In the genomic region with DNA sequence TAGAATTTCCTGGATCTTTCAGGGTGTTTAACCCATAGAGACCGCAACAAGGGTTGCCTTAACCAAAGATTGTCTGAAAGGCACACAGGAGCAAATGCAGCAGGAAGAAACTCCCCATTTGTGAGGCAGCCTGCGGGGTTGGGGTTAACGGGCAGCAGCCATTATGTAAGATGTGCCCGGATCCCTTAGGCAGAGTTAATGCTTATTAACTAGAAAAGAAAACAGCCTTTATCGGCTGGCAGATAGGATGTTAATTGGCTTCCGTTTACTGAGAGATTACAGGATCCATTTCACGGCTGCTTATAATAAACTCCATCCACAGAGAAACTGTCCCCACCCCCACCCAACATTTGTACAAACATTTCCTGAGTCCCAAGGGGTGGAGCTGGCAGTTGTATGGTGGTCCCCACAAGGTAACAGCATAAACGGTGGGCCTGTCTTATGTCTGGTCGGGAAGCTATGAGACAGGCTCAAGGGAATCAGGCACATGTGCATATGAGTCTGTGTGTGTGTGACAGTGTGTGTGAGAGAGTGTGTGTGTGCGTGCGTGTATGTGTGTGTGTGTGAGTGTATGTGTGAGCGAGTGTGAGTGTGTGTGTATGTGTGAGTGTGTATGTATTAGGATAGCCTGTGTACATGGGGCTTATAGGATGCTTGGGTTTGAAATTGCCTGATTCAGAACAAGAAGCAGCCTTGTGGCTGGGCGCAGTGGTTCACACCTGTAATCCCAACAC, we compare ENCODE assay signal across 1 cellular context.
TF ChIP-seq lines count a peak whose summit lies in the region.

No MANE protein-coding gene starts in this region.

TF ChIP-seq in HEK293, 187 proteins besides CTCF, POLR2A, EP300 and RAD21 (continued from another document and continues in another):
- TF ChIP-seq, protein P1, sequence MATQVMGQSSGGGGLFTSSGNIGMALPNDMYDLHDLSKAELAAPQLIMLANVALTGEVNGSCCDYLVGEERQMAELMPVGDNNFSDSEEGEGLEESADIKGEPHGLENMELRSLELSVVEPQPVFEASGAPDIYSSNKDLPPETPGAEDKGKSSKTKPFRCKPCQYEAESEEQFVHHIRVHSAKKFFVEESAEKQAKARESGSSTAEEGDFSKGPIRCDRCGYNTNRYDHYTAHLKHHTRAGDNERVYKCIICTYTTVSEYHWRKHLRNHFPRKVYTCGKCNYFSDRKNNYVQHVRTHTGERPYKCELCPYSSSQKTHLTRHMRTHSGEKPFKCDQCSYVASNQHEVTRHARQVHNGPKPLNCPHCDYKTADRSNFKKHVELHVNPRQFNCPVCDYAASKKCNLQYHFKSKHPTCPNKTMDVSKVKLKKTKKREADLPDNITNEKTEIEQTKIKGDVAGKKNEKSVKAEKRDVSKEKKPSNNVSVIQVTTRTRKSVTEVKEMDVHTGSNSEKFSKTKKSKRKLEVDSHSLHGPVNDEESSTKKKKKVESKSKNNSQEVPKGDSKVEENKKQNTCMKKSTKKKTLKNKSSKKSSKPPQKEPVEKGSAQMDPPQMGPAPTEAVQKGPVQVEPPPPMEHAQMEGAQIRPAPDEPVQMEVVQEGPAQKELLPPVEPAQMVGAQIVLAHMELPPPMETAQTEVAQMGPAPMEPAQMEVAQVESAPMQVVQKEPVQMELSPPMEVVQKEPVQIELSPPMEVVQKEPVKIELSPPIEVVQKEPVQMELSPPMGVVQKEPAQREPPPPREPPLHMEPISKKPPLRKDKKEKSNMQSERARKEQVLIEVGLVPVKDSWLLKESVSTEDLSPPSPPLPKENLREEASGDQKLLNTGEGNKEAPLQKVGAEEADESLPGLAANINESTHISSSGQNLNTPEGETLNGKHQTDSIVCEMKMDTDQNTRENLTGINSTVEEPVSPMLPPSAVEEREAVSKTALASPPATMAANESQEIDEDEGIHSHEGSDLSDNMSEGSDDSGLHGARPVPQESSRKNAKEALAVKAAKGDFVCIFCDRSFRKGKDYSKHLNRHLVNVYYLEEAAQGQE (tag by site-specific recombination; IDR thresholded peaks at IDR 0.05) = no peak
- TF ChIP-seq ZNF221 (tag by site-specific recombination; IDR thresholded peaks at IDR 0.05; ENCODE audit: borderline replicate concordance) (no peak), ZNF561 (tag by site-specific recombination; IDR thresholded peaks at IDR 0.05; ENCODE audit: borderline replicate concordance) (no peak), ZNF510 (tag by site-specific recombination; IDR thresholded peaks at IDR 0.05; ENCODE audit: insufficient replicate concordance) (no peak), ZNF19 (tag by site-specific recombination; IDR thresholded peaks at IDR 0.05; ENCODE audit: low read depth) (no peak), ZNF654 (tag by site-specific recombination; IDR thresholded peaks at IDR 0.05; ENCODE audit: low read depth) (no peak), ZNF416 (tag by site-specific recombination; IDR thresholded peaks at IDR 0.05) (no peak), ZNF16 (tag by site-specific recombination; IDR thresholded peaks at IDR 0.05; ENCODE audit: low read depth) (no peak), ZNF292 (tag by site-specific recombination; IDR thresholded peaks at IDR 0.05; ENCODE audit: borderline replicate concordance, low read depth) (no peak), ZNF112 (tag by site-specific recombination; IDR thresholded peaks at IDR 0.05) (no peak), ZNF548 (tag by site-specific recombination; IDR thresholded peaks at IDR 0.05) (no peak), ZFP37 (tag by site-specific recombination; IDR thresholded peaks at IDR 0.05) (no peak), ZNF514 (tag by site-specific recombination; IDR thresholded peaks at IDR 0.05) (no peak), GLI2 (tag by site-specific recombination; IDR thresholded peaks at IDR 0.05; ENCODE audit: borderline replicate concordance, low read depth) (no peak; the same call in 1 of the 2 replicates), BCL11B (tag by site-specific recombination; IDR thresholded peaks at IDR 0.05; ENCODE audit: low read depth) (no peak), ZNF544 (tag by site-specific recombination; IDR thresholded peaks at IDR 0.05) (no peak), GLI4 (tag by site-specific recombination; IDR thresholded peaks at IDR 0.05) (no peak), ZNF670 (tag by site-specific recombination; IDR thresholded peaks at IDR 0.05; ENCODE audit: low read depth) (no peak), EGR2 (tag by site-specific recombination; IDR thresholded peaks at IDR 0.05; ENCODE audit: low read depth) (no peak), ZIC2 (tag by site-specific recombination; IDR thresholded peaks at IDR 0.05) (no peak), TCF7L2 (IDR thresholded peaks at IDR 0.05; ENCODE audit: borderline replicate concordance, low read depth, low read length) (peak; percentile 78), GLIS1 (tag by site-specific recombination; IDR thresholded peaks at IDR 0.05) (no peak), ZBTB17 (tag by site-specific recombination; IDR thresholded peaks at IDR 0.05) (0 out of 2 replicates have a peak, but pooled peaks have one; percentile 20), ZNF791 (tag by site-specific recombination; IDR thresholded peaks at IDR 0.05) (no peak), ZNF211 (tag by site-specific recombination; IDR thresholded peaks at IDR 0.05; ENCODE audit: low read depth) (no peak), OVOL3 (tag by site-specific recombination; IDR thresholded peaks at IDR 0.05) (no peak), ZNF174 (tag by site-specific recombination; IDR thresholded peaks at IDR 0.05) (no peak), ZNF843 (tag by site-specific recombination; IDR thresholded peaks at IDR 0.05) (peak; percentile 42), ZNF350 (tag by site-specific recombination; IDR thresholded peaks at IDR 0.05) (no peak), ZNF184 (tag by site-specific recombination; IDR thresholded peaks at IDR 0.05) (no peak), KLF1 (tag by site-specific recombination; IDR thresholded peaks at IDR 0.05) (no peak; the same call in 1 of the 2 replicates)
- TF ChIP-seq, protein P2, sequence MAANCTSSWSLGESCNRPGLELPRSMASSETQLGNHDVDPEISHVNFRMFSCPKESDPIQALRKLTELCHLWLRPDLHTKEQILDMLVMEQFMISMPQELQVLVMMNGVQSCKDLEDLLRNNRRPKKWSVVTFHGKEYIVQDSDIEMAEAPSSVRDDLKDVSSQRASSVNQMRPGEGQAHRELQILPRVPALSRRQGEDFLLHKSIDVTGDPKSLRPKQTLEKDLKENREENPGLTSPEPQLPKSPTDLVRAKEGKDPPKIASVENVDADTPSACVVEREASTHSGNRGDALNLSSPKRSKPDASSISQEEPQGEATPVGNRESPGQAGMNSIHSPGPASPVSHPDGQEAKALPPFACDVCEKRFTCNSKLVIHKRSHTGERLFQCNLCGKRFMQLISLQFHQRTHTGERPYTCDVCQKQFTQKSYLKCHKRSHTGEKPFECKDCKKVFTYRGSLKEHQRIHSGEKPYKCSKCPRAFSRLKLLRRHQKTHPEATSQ (tag by site-specific recombination; IDR thresholded peaks at IDR 0.05) = no peak
- TF ChIP-seq, protein P3, sequence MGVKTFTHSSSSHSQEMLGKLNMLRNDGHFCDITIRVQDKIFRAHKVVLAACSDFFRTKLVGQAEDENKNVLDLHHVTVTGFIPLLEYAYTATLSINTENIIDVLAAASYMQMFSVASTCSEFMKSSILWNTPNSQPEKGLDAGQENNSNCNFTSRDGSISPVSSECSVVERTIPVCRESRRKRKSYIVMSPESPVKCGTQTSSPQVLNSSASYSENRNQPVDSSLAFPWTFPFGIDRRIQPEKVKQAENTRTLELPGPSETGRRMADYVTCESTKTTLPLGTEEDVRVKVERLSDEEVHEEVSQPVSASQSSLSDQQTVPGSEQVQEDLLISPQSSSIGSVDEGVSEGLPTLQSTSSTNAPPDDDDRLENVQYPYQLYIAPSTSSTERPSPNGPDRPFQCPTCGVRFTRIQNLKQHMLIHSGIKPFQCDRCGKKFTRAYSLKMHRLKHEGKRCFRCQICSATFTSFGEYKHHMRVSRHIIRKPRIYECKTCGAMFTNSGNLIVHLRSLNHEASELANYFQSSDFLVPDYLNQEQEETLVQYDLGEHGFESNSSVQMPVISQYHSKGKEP (tag by site-specific recombination; IDR thresholded peaks at IDR 0.05) = no peak
- TF ChIP-seq, protein P4, sequence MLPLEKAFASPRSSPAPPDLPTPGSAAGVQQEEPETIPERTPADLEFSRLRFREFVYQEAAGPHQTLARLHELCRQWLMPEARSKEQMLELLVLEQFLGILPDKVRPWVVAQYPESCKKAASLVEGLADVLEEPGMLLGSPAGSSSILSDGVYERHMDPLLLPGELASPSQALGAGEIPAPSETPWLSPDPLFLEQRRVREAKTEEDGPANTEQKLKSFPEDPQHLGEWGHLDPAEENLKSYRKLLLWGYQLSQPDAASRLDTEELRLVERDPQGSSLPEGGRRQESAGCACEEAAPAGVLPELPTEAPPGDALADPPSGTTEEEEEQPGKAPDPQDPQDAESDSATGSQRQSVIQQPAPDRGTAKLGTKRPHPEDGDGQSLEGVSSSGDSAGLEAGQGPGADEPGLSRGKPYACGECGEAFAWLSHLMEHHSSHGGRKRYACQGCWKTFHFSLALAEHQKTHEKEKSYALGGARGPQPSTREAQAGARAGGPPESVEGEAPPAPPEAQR (tag by site-specific recombination; IDR thresholded peaks at IDR 0.05) = no peak
- TF ChIP-seq, protein P5, sequence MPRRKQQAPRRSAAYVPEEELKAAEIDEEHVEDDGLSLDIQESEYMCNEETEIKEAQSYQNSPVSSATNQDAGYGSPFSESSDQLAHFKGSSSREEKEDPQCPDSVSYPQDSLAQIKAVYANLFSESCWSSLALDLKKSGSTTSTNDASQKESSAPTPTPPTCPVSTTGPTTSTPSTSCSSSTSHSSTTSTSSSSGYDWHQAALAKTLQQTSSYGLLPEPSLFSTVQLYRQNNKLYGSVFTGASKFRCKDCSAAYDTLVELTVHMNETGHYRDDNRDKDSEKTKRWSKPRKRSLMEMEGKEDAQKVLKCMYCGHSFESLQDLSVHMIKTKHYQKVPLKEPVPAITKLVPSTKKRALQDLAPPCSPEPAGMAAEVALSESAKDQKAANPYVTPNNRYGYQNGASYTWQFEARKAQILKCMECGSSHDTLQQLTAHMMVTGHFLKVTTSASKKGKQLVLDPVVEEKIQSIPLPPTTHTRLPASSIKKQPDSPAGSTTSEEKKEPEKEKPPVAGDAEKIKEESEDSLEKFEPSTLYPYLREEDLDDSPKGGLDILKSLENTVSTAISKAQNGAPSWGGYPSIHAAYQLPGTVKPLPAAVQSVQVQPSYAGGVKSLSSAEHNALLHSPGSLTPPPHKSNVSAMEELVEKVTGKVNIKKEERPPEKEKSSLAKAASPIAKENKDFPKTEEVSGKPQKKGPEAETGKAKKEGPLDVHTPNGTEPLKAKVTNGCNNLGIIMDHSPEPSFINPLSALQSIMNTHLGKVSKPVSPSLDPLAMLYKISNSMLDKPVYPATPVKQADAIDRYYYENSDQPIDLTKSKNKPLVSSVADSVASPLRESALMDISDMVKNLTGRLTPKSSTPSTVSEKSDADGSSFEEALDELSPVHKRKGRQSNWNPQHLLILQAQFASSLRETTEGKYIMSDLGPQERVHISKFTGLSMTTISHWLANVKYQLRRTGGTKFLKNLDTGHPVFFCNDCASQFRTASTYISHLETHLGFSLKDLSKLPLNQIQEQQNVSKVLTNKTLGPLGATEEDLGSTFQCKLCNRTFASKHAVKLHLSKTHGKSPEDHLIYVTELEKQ (tag by site-specific recombination; IDR thresholded peaks at IDR 0.05; ENCODE audit: borderline replicate concordance) = no peak
- TF ChIP-seq, protein P6, sequence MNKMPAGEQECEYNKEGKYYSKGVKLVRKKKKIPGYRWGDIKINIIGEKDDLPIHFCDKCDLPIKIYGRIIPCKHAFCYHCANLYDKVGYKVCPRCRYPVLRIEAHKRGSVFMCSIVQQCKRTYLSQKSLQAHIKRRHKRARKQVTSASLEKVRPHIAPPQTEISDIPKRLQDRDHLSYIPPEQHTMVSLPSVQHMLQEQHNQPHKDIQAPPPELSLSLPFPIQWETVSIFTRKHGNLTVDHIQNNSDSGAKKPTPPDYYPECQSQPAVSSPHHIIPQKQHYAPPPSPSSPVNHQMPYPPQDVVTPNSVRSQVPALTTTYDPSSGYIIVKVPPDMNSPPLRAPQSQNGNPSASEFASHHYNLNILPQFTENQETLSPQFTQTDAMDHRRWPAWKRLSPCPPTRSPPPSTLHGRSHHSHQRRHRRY (tag by site-specific recombination; IDR thresholded peaks at IDR 0.05) = no peak
- TF ChIP-seq, protein P7, sequence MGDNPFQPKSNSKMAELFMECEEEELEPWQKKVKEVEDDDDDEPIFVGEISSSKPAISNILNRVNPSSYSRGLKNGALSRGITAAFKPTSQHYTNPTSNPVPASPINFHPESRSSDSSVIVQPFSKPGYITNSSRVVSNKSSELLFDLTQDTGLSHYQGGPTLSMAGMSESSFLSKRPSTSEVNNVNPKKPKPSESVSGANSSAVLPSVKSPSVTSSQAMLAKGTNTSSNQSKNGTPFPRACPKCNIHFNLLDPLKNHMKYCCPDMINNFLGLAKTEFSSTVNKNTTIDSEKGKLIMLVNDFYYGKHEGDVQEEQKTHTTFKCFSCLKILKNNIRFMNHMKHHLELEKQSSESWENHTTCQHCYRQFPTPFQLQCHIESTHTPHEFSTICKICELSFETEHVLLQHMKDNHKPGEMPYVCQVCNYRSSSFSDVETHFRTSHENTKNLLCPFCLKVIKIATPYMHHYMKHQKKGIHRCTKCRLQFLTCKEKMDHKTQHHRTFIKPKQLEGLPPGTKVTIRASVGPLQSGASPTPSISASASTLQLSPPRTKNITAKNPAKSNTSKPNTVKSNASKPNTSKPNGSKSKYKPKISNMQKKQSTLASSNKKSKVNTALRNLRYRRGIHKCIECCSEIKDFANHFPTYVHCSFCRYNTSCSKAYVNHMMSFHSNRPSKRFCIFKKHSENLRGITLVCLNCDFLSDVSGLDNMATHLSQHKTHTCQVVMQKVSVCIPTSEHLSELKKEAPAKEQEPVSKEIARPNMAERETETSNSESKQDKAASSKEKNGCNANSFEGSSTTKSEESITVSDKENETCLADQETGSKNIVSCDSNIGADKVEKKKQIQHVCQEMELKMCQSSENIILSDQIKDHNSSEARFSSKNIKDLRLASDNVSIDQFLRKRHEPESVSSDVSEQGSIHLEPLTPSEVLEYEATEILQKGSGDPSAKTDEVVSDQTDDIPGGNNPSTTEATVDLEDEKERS (tag by site-specific recombination; IDR thresholded peaks at IDR 0.05) = no peak
- TF ChIP-seq, protein P8, sequence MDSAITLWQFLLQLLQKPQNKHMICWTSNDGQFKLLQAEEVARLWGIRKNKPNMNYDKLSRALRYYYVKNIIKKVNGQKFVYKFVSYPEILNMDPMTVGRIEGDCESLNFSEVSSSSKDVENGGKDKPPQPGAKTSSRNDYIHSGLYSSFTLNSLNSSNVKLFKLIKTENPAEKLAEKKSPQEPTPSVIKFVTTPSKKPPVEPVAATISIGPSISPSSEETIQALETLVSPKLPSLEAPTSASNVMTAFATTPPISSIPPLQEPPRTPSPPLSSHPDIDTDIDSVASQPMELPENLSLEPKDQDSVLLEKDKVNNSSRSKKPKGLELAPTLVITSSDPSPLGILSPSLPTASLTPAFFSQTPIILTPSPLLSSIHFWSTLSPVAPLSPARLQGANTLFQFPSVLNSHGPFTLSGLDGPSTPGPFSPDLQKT (IDR thresholded peaks at IDR 0.05; ENCODE audit: borderline replicate concordance, low read depth, low read length) = no peak
